In genomic region chr15:45399381-45400212, GRCh38 we compare ENCODE assay signal across 8 cellular contexts. TPM values are rescaled to one million over a fixed set of nuclear protein-coding genes. Genes with fewer than 3 reads are reported as not detected.
DNase-seq lines count a peak whose midpoint lies in the region; ATAC-seq and TF ChIP-seq lines count a peak whose summit lies in the region.

No MANE protein-coding gene starts in this region.

- TF ChIP-seq EP300 in transverse colon (IDR thresholded peaks at IDR 0.05; ENCODE audit: low read depth): no peak

- TF ChIP-seq CTCF in activated CD8-positive, alpha-beta T cell treated with anti-CD3 and anti-CD28 coated beads for 36 hours (IDR thresholded peaks at IDR 0.05): peak; percentile 87
- TF ChIP-seq CTCF in WI38 (IDR thresholded peaks at IDR 0.05; ENCODE audit: low read depth, low read length) (peak; percentile 41), transverse colon (IDR thresholded peaks at IDR 0.05) (peak; percentile 72 to 79 (median 77))

- no peaks in the 10 kb centered on the region for H3K36me3 ChIP-seq in transverse colon

- WGBS in transverse colon (ENCODE audit: low coverage in 1 of 2), 2 donors: 23 to 49% methylated on average over 4 to 6 of the region's 6 CpGs

- H3K27me3 Mint-ChIP-seq in activated CD8-positive, alpha-beta T cell treated with anti-CD3 and anti-CD28 coated beads for 36 hours: no peaks in the 10 kb centered on the region
- no peaks in the 10 kb centered on the region for H3K27me3 Mint-ChIP-seq in activated CD8-positive, alpha-beta T cell treated with anti-CD3 and anti-CD28 coated beads, Interleukin-2, amount 10 ng/mL, durations not matched to agents 7 days and 5 days (ENCODE audit: low read depth)
- H3K27me3 Mint-ChIP-seq in immature natural killer cell (ENCODE audit: low read depth in 3 of 3): peaks cover 2 to 3% (median 2%) of the 10 kb centered on the region in 3 donors

- H3K4me3 ChIP-seq in WI38 (ENCODE audit: low read depth, low read length) (no peak overlapping the region), transverse colon (no peak overlapping the region)

- CTCF ChIA-PET in activated CD8-positive, alpha-beta T cell treated with anti-CD3 and anti-CD28 coated beads for 36 hours (lab: Charles Lee): interaction anchor here (0.7 to 7.1 kb wide), 34 partner anchors 9 to 282 kb away, joined by 3 to 128 read pairs (median 5); partner anchors contain the start of genes BLOC1S6, DUOX1 and DUOXA1
- CTCF ChIA-PET in activated CD8-positive, alpha-beta T cell treated with anti-CD3 and anti-CD28 coated beads, Interleukin-2, amount 10 ng/mL, durations not matched to agents 7 days and 5 days (lab: Charles Lee): interaction anchor here (0.6 to 7.3 kb wide), 28 partner anchors 9 to 273 kb away, joined by 3 to 82 read pairs (median 4); partner anchors contain the start of gene BLOC1S6

- H3K9me3 Mint-ChIP-seq in activated CD8-positive, alpha-beta T cell treated with anti-CD3 and anti-CD28 coated beads for 36 hours: no peaks in the 10 kb centered on the region
- H3K9me3 Mint-ChIP-seq in activated CD8-positive, alpha-beta T cell treated with anti-CD3 and anti-CD28 coated beads, Interleukin-2, amount 10 ng/mL, durations not matched to agents 7 days and 5 days (ENCODE audit: insufficient read depth): no peaks in the 10 kb centered on the region
- no peaks in the 10 kb centered on the region for H3K9me3 Mint-ChIP-seq in immature natural killer cell

- H3K27ac Mint-ChIP-seq in activated CD8-positive, alpha-beta T cell treated with anti-CD3 and anti-CD28 coated beads for 36 hours: no peak overlapping the region
- no peak overlapping the region for H3K27ac Mint-ChIP-seq in activated CD8-positive, alpha-beta T cell treated with anti-CD3 and anti-CD28 coated beads, Interleukin-2, amount 10 ng/mL, durations not matched to agents 7 days and 5 days
- H3K27ac Mint-ChIP-seq in immature natural killer cell: no peak overlapping the region

- no peaks in the 10 kb centered on the region for H3K9me3 ChIP-seq in transverse colon

- H3K36me3 Mint-ChIP-seq in activated CD8-positive, alpha-beta T cell treated with anti-CD3 and anti-CD28 coated beads for 36 hours (ENCODE audit: low read depth): peaks cover 5% of the 10 kb centered on the region
- peaks cover 3% of the 10 kb centered on the region for H3K36me3 Mint-ChIP-seq in activated CD8-positive, alpha-beta T cell treated with anti-CD3 and anti-CD28 coated beads, Interleukin-2, amount 10 ng/mL, durations not matched to agents 7 days and 5 days (ENCODE audit: low read depth)
- peaks cover 0 to 6% (median 0%) of the 10 kb centered on the region in 3 donors for H3K36me3 Mint-ChIP-seq in immature natural killer cell

- no peak overlapping the region for H3K27ac ChIP-seq in transverse colon

- intact Hi-C loops in activated CD8-positive, alpha-beta T cell treated with anti-CD3 and anti-CD28 coated beads for 36 hours (cut with micrococcal nuclease): loop anchor here (5.0 kb wide), 2 partner anchors 92 to 197 kb away; no protein-coding TSS in a partner anchor
- intact Hi-C loops in transverse colon (cut with DNase I; ENCODE audit: low total_unique reads): loop anchor here (10.0 kb wide), 2 partner anchors 95 to 235 kb away; no protein-coding TSS in a partner anchor

- H3K4me1 Mint-ChIP-seq in activated CD8-positive, alpha-beta T cell treated with anti-CD3 and anti-CD28 coated beads for 36 hours (ENCODE audit: low read depth): peaks cover 12% of the 10 kb centered on the region
- H3K4me1 Mint-ChIP-seq in activated CD8-positive, alpha-beta T cell treated with anti-CD3 and anti-CD28 coated beads, Interleukin-2, amount 10 ng/mL, durations not matched to agents 7 days and 5 days (ENCODE audit: low read depth): peaks cover 14% of the 10 kb centered on the region
- peaks cover 19 to 24% of the 10 kb centered on the region in 2 donors for H3K4me1 Mint-ChIP-seq in immature natural killer cell

- in situ Hi-C loops in transverse colon (cut with MboI; ENCODE audit: low pct_ligation_motif_present in 1 of 4, low pct_unique_long_range_greater_than_20kb in 1 of 4, low sequenced_read_pairs in 3 of 4): loop anchor here (10.0 to 25.0 kb wide), 4 partner anchors 95 to 237 kb away; partner anchors contain the start of gene SHF (in 2 of the 4)

- ATAC-seq in activated CD8-positive, alpha-beta T cell treated with anti-CD3 and anti-CD28 coated beads for 36 hours: no peak
- ATAC-seq in activated CD8-positive, alpha-beta T cell treated with anti-CD3 and anti-CD28 coated beads, Interleukin-2, amount 10 ng/mL, durations not matched to agents 7 days and 5 days: no peak
- ATAC-seq in stimulated activated naive CD8-positive, alpha-beta T cell treated with anti-CD3 and anti-CD28 coated beads, Interleukin-15, Interleukin-2, amounts not matched to agents 100 U/mL and 50 U/mL, for 24 hours: no peak
- ATAC-seq in HG03045 (IDR thresholded peaks at IDR 0.05; ENCODE audit: unreplicated experiment): no peak

- POLR2A ChIA-PET in activated CD8-positive, alpha-beta T cell treated with anti-CD3 and anti-CD28 coated beads for 36 hours (lab: Charles Lee): interaction anchor here (1.0 to 1.4 kb wide), 2 partner anchors 222 to 234 kb away, joined by 3 to 4 read pairs; no protein-coding TSS in a partner anchor
- POLR2A ChIA-PET in activated CD8-positive, alpha-beta T cell treated with anti-CD3 and anti-CD28 coated beads, Interleukin-2, amount 10 ng/mL, durations not matched to agents 7 days and 5 days (lab: Charles Lee): no interaction called here

- peaks cover 0 to 20% (median 16%) of the 10 kb centered on the region in 4 donors for H3K4me1 ChIP-seq in transverse colon

- peak; percentile 4 for DNase-seq in activated CD8-positive, alpha-beta T cell treated with anti-CD3 and anti-CD28 coated beads for 36 hours
- DNase-seq in activated CD8-positive, alpha-beta T cell treated with anti-CD3 and anti-CD28 coated beads, Interleukin-2, amount 10 ng/mL, durations not matched to agents 7 days and 5 days: no peak
- DNase-seq in NCI-H1105 treated with DMSO at 0.1 percent for 48 hours (lab: John Stamatoyannopoulos, UW) (peak; percentile 41), immature natural killer cell (peak; percentile 33 to 47 (median 35)), transverse colon (no peak)
- no peak for DNase-seq in stimulated activated naive CD8-positive, alpha-beta T cell treated with anti-CD3 and anti-CD28 coated beads, Interleukin-15, Interleukin-2, amounts not matched to agents 100 U/mL and 50 U/mL, for 24 hours

- H3K27me3 ChIP-seq in transverse colon: no peaks in the 10 kb centered on the region

- no peak for TF ChIP-seq POLR2A in transverse colon (IDR thresholded peaks at IDR 0.05)

- no peak overlapping the region for H3K4me3 Mint-ChIP-seq in activated CD8-positive, alpha-beta T cell treated with anti-CD3 and anti-CD28 coated beads for 36 hours
- no peak overlapping the region for H3K4me3 Mint-ChIP-seq in activated CD8-positive, alpha-beta T cell treated with anti-CD3 and anti-CD28 coated beads, Interleukin-2, amount 10 ng/mL, durations not matched to agents 7 days and 5 days
- H3K4me3 Mint-ChIP-seq in immature natural killer cell: no peak overlapping the region

RNA-seq across cellular contexts. Expression of gene GATM, which starts 21.3 kb away (rescaled TPM):
- 1 to 10 TPM; 5.6 to 6.5 TPM for total RNA-seq in activated CD8-positive, alpha-beta T cell treated with anti-CD3 and anti-CD28 coated beads for 36 hours
- total RNA-seq in activated CD8-positive, alpha-beta T cell treated with anti-CD3 and anti-CD28 coated beads, Interleukin-2, amount 10 ng/mL, durations not matched to agents 7 days and 5 days: 1 to 10 TPM; 1.5 to 1.6 TPM
- polyA plus RNA-seq in immature natural killer cell: 1 to 10 TPM in 1 of 3 donors, under 1 TPM in 2; 0.27 to 1.2 (median 0.54) TPM
- total RNA-seq in transverse colon: 10 to 100 TPM; 15.9 to 96.9 (median 18.6) TPM

Comparison
In these comparisons a context has a peak if more than half of its experiments do, and no peak if none do; other contexts are left out.
1. DNase-seq: peak in activated CD8-positive, alpha-beta T cell treated with anti-CD3 and anti-CD28 coated beads for 36 hours (single experiment), NCI-H1105 treated with DMSO at 0.1 percent for 48 hours (single experiment) and immature natural killer cell (3 of 3); none in activated CD8-positive, alpha-beta T cell treated with anti-CD3 and anti-CD28 coated beads, Interleukin-2, amount 10 ng/mL, durations not matched to agents 7 days and 5 days (single experiment), transverse colon (single experiment) and stimulated activated naive CD8-positive, alpha-beta T cell treated with anti-CD3 and anti-CD28 coated beads, Interleukin-15, Interleukin-2, amounts not matched to agents 100 U/mL and 50 U/mL, for 24 hours (single experiment).
2. Peak in every context shown above with its lines, with median percentiles within 50 percentile points of each other: CTCF ChIP-seq.